21 cellular contexts compared by ENCODE assay signal in genomic region chr11:102467080-102467708, GRCh38. TPM values are rescaled to one million over a fixed set of nuclear protein-coding genes. Genes with fewer than 3 reads are reported as not detected.
DNase-seq lines count a peak whose midpoint lies in the region; ATAC-seq, FAIRE-seq and TF ChIP-seq lines count a peak whose summit lies in the region.
"Had no signal": no experiment of that assay in that cellular context is flagged by ENCODE, and none has a peak within 500 bp of the region (broad histone marks: within the 10 kb centered on the region; RNA-seq: fewer than 3 reads in every experiment).

No MANE protein-coding gene starts in this region.

- H4K20me1 ChIP-seq in mammary epithelial cell (ENCODE audit: insufficient read depth, low read length) (no peaks in the 10 kb centered on the region), smooth muscle cell (ENCODE audit: low read depth) (no peaks in the 10 kb centered on the region)

- ATAC-seq in stimulated activated naive CD8-positive, alpha-beta T cell treated with anti-CD3 and anti-CD28 coated beads, Interleukin-15, amount 100 ng/mL, for 72 hours = peak; percentile 19
- no peak for ATAC-seq in stimulated activated naive CD8-positive, alpha-beta T cell treated with anti-CD3 and anti-CD28 coated beads, Interleukin-15, Interleukin-2, amounts not matched to agents 100 U/mL and 50 U/mL, for 24 hours
- ATAC-seq in GM18861 (IDR thresholded peaks at IDR 0.05; ENCODE audit: unreplicated experiment) = no peak

- no peaks in the 10 kb centered on the region for H3F3A ChIP-seq in smooth muscle cell (ENCODE audit: low read depth)

- TF ChIP-seq CTCF in mammary epithelial cell (conservative IDR thresholded peaks at IDR 0.05 in 1 of 2, IDR thresholded peaks at IDR 0.05 in 1 of 2; ENCODE audit: extremely low read depth in 1 of 2, insufficient read depth in 1 of 2, low read depth in 1 of 2, low read length in 2 of 2) (no peak), smooth muscle cell (IDR thresholded peaks at IDR 0.05; ENCODE audit: borderline replicate concordance, insufficient read depth, poor library complexity, severe bottlenecking) (no peak)

- dilution Hi-C loops in mammary epithelial cell (cut with HindIII; ENCODE audit: low sequenced_read_pairs) = no loop called here

- H3K4me3 ChIP-seq in mammary epithelial cell (replicated peaks in 1 of 3; ENCODE audit: insufficient read depth in 1 of 3, low read depth in 2 of 3, low read length in 3 of 3) = no peak overlapping the region
- no peak overlapping the region for H3K4me3 ChIP-seq in mucosa of rectum (ENCODE audit: low read length in 2 of 2)
- no peak overlapping the region for H3K4me3 ChIP-seq in smooth muscle cell
- H3K4me3 ChIP-seq: tibial artery had no signal

- H3K9me3 ChIP-seq in mammary epithelial cell (replicated peaks; ENCODE audit: insufficient read depth, low read length) = no peaks in the 10 kb centered on the region
- no peaks in the 10 kb centered on the region for H3K9me3 ChIP-seq in mucosa of rectum (ENCODE audit: control insufficient read depth in 2 of 2, low read length in 2 of 2)
- no peaks in the 10 kb centered on the region for H3K9me3 ChIP-seq in smooth muscle cell (replicated peaks; ENCODE audit: low read depth)
- H3K9me3 ChIP-seq: SK-N-SH, tibial artery had no signal

- H3K79me2 ChIP-seq in mammary epithelial cell (ENCODE audit: insufficient read depth, low read length) (no peaks in the 10 kb centered on the region), smooth muscle cell (ENCODE audit: low read depth) (no peaks in the 10 kb centered on the region)

- no peak for FAIRE-seq in HTR-8/SVneo (lab: Jason Lieb, UNC)
- FAIRE-seq: TTC549 had no signal

- no peak overlapping the region for H3K27ac Mint-ChIP-seq in stimulated activated naive CD8-positive, alpha-beta T cell treated with anti-CD3 and anti-CD28 coated beads, Interleukin-15, amount 100 ng/mL, for 72 hours

- H3K9me3 Mint-ChIP-seq in stimulated activated naive CD8-positive, alpha-beta T cell treated with anti-CD3 and anti-CD28 coated beads, Interleukin-15, amount 100 ng/mL, for 72 hours = no peaks in the 10 kb centered on the region
- H3K9me3 Mint-ChIP-seq: activated T-cell treated with anti-CD3 and anti-CD28 coated beads, Interleukin-2, amount 50 U/mL, for 24 hours had no signal

- peaks cover 84% of the 10 kb centered on the region for H3K4me1 Mint-ChIP-seq in stimulated activated naive CD8-positive, alpha-beta T cell treated with anti-CD3 and anti-CD28 coated beads, Interleukin-15, amount 100 ng/mL, for 72 hours

- whole genome bisulfite sequencing in mammary epithelial cell (ENCODE audit: low coverage, missing lambda C conversion rate) = 74% methylated on average over 4 of the region's 4 CpGs
- WGBS in smooth muscle cell (ENCODE audit: low lambda C conversion rate) = 87% methylated on average over 4 of the region's 4 CpGs

- no peak overlapping the region for H3K9ac ChIP-seq in mammary epithelial cell (ENCODE audit: insufficient read depth, low read length)
- H3K9ac ChIP-seq in mucosa of rectum (ENCODE audit: low read depth in 1 of 2, low read length in 2 of 2) = no peak overlapping the region
- H3K9ac ChIP-seq in smooth muscle cell (ENCODE audit: low read depth) = no peak overlapping the region
- H3K9ac ChIP-seq: SK-N-SH had no signal

- H3K4me2 ChIP-seq in mammary epithelial cell (ENCODE audit: insufficient read depth, low read depth, low read length) (peak overlapping the region; percentile 21), smooth muscle cell (no peak overlapping the region)
- H3K4me2 ChIP-seq: SK-N-SH had no signal

- no peaks in the 10 kb centered on the region for H3K27me3 ChIP-seq in mammary epithelial cell (ENCODE audit: insufficient read depth, low read length)
- no peaks in the 10 kb centered on the region for H3K27me3 ChIP-seq in mucosa of rectum (ENCODE audit: control insufficient read depth in 2 of 2, insufficient read depth in 2 of 2, low read length in 2 of 2)
- H3K27me3 ChIP-seq in smooth muscle cell (ENCODE audit: low read depth) = no peaks in the 10 kb centered on the region
- H3K27me3 ChIP-seq: tibial artery had no signal

- H3K27me3 Mint-ChIP-seq in stimulated activated naive CD8-positive, alpha-beta T cell treated with anti-CD3 and anti-CD28 coated beads, Interleukin-15, amount 100 ng/mL, for 72 hours = no peaks in the 10 kb centered on the region
- H3K27me3 Mint-ChIP-seq: activated naive CD8-positive, alpha-beta T cell; activated T-cell treated with anti-CD3 and anti-CD28 coated beads, Interleukin-2, amount 50 U/mL, for 24 hours had no signal

- CTCF ChIA-PET in mammary epithelial cell (lab: Charles Lee; ENCODE audit: low non-redundant PET) = no interaction called here

- H3K36me3 ChIP-seq in mammary epithelial cell (ENCODE audit: insufficient read depth, low read length) = no peaks in the 10 kb centered on the region
- H3K36me3 ChIP-seq in mucosa of rectum (ENCODE audit: control insufficient read depth in 2 of 2, insufficient read depth in 2 of 2, low read length in 2 of 2) = no peaks in the 10 kb centered on the region
- H3K36me3 ChIP-seq in smooth muscle cell (ENCODE audit: low read depth) = no peaks in the 10 kb centered on the region
- H3K36me3 ChIP-seq: tibial artery had no signal

- no TSS peak for BruUV-seq in mammary epithelial cell (replicated peaks; lab: Mats Ljungman, UMichigan)

- H3K4me3 Mint-ChIP-seq in stimulated activated naive CD8-positive, alpha-beta T cell treated with anti-CD3 and anti-CD28 coated beads, Interleukin-15, amount 100 ng/mL, for 72 hours = peak overlapping the region; percentile 42 to 77
- H3K4me3 Mint-ChIP-seq: nephron had no signal

- H3K4me1 ChIP-seq in mammary epithelial cell (ENCODE audit: insufficient read depth, low read length) (peaks cover 44% of the 10 kb centered on the region), mucosa of rectum (ENCODE audit: control insufficient read depth in 2 of 2, insufficient read depth in 2 of 2, low read length in 2 of 2) (peaks cover 24% of the 10 kb centered on the region in 2 donors), smooth muscle cell (ENCODE audit: low read depth) (no peaks in the 10 kb centered on the region)

- no peak for DNase-seq in stimulated activated naive CD8-positive, alpha-beta T cell treated with anti-CD3 and anti-CD28 coated beads, Interleukin-15, amount 100 ng/mL, for 72 hours
- DNase-seq in stimulated activated naive CD8-positive, alpha-beta T cell treated with anti-CD3 and anti-CD28 coated beads, Interleukin-15, Interleukin-2, amounts not matched to agents 100 U/mL and 50 U/mL, for 24 hours = no peak
- DNase-seq in mammary epithelial cell = peak; percentile 56
- no peak for DNase-seq in glomerular visceral epithelial cell (ENCODE audit: extremely low spot score)
- DNase-seq in HTR-8/SVneo (ENCODE audit: insufficient read length, low spot score) = no peak
- DNase-seq in smooth muscle cell (lab: John Stamatoyannopoulos, UW; ENCODE audit: unreplicated experiment) = no peak
- DNase-seq: ACHN; activated CD4-positive, alpha-beta T cell treated with anti-CD3 and anti-CD28 coated beads, Interleukin-2, amount 50 U/mL, for 48 hours; activated T-cell treated with anti-CD3 and anti-CD28 coated beads, Interleukin-2, amount 50 U/mL, for 24 hours; effector CD8-positive, alpha-beta T cell; IMR-90; NCI-H1105 treated with DMSO at 0.1 percent for 48 hours; NCI-H2227 treated with DMSO at 0.1 percent for 48 hours; retina; SK-N-SH; tibial artery had no signal

- H2AFZ ChIP-seq in mammary epithelial cell (ENCODE audit: low read depth, low read length) (no peak overlapping the region), smooth muscle cell (ENCODE audit: low read depth) (no peak overlapping the region)

- H3K27ac ChIP-seq in mammary epithelial cell (ENCODE audit: insufficient read depth, low read depth, low read length) (no peak overlapping the region), mucosa of rectum (ENCODE audit: low read depth in 2 of 2, low read length in 2 of 2) (peak overlapping the region; percentile 69 to 73), smooth muscle cell (ENCODE audit: low read depth) (no peak overlapping the region)
- H3K27ac ChIP-seq: tibial artery had no signal

- in situ Hi-C loops in mammary epithelial cell (cut with MboI; ENCODE audit: low sequenced_read_pairs in 2 of 2) = no loop called here

- intact Hi-C loops in mammary epithelial cell (cut with micrococcal nuclease) = no loop called here

RNA-seq across cellular contexts. Expression of gene TMEM123, which starts 14.6 kb away (rescaled TPM):
- total RNA-seq in mammary epithelial cell = 100 to 1,000 TPM in 1 of 2 donors, 10 to 100 TPM in 1; 96.9 to 111 TPM
- polyA plus RNA-seq in mammary epithelial cell = 169 TPM
- polyA minus RNA-seq in mammary epithelial cell = 63.6 TPM
- 77.6 and 78.8 TPM in 2 replicates for total RNA-seq in smooth muscle cell
- 38.8 and 55.8 TPM in 2 replicates for polyA plus RNA-seq in smooth muscle cell

Comparison
In these comparisons a context has a peak if more than half of its experiments do, and no peak if none do; other contexts are left out.
1. H3K27ac ChIP-seq: peak in mucosa of rectum (2 of 2); none in mammary epithelial cell (single experiment) and smooth muscle cell (single experiment).